In genomic region chr7:151754142-151754590, GRCh38 we compare ENCODE assay signal across 8 cellular contexts.
DNase-seq lines count a peak whose midpoint lies in the region; ATAC-seq, FAIRE-seq and TF ChIP-seq lines count a peak whose summit lies in the region.

No MANE protein-coding gene starts in this region.

- peak; percentile 39 for DNase-seq in DND-41
- peak; percentile 64 to 71 for DNase-seq in Kasumi-1 (lab: John Stamatoyannopoulos, UW)
- peak; percentile 99 for DNase-seq in astrocyte (ENCODE audit: low read depth)
- DNase-seq in left ventricle myocardium inferior = peak; percentile 76

- TF ChIP-seq CTCF in 22Rv1 (IDR thresholded peaks at IDR 0.05) = peak; percentile 99
- peak; percentile 66 for TF ChIP-seq CTCF in DND-41 (IDR thresholded peaks at IDR 0.05; ENCODE audit: borderline replicate concordance, extremely low read depth, low read length, poor library complexity, severe bottlenecking)
- TF ChIP-seq CTCF in astrocyte (IDR thresholded peaks at IDR 0.05; ENCODE audit: insufficient read depth, low read depth, low read length) = peak; percentile 100
- TF ChIP-seq CTCF in left ventricle myocardium inferior (IDR thresholded peaks at IDR 0.05; ENCODE audit: borderline replicate concordance) = peak; percentile 85

- no peaks in the 10 kb centered on the region for H3K9me3 Mint-ChIP-seq in astrocyte (ENCODE audit: unreplicated experiment)

- peaks cover 4% of the 10 kb centered on the region for H3K27me3 Mint-ChIP-seq in astrocyte (ENCODE audit: low read depth, unreplicated experiment)

- H3K27ac ChIP-seq in 22Rv1 = no peak overlapping the region
- H3K27ac ChIP-seq in DND-41 (ENCODE audit: low read length) = no peak overlapping the region
- H3K27ac ChIP-seq in astrocyte (ENCODE audit: low read depth, low read length) = peak overlapping the region; percentile 84
- peak overlapping the region; percentile 87 for H3K27ac ChIP-seq in left ventricle myocardium inferior (replicated peaks)
- H3K27ac ChIP-seq in rectal smooth muscle tissue (ENCODE audit: low read depth, low read length) = peak overlapping the region; percentile 53

- H3K4me2 ChIP-seq in DND-41 (ENCODE audit: insufficient read depth, low read length) (no peak overlapping the region), astrocyte (ENCODE audit: low read length) (no peak overlapping the region)

- no peaks in the 10 kb centered on the region for H3K9me3 ChIP-seq in DND-41 (ENCODE audit: insufficient read depth, low read length, severe bottlenecking)
- H3K9me3 ChIP-seq in astrocyte (ENCODE audit: insufficient read depth, low read depth, low read length) = no peaks in the 10 kb centered on the region
- no peaks in the 10 kb centered on the region for H3K9me3 ChIP-seq in left ventricle myocardium inferior (replicated peaks)

- H3K27ac Mint-ChIP-seq in astrocyte (ENCODE audit: unreplicated experiment) = peak overlapping the region; percentile 92

- intact Hi-C loops in left ventricle myocardium inferior (cut with micrococcal nuclease) = no loop called here

- no peak overlapping the region for H3K9ac ChIP-seq in DND-41 (ENCODE audit: low read depth, low read length)
- H3K9ac ChIP-seq in astrocyte (ENCODE audit: low read length) = peak overlapping the region; percentile 42
- no peak overlapping the region for H3K9ac ChIP-seq in rectal smooth muscle tissue (ENCODE audit: low read length)

- no peak overlapping the region for H3K4me3 ChIP-seq in DND-41 (ENCODE audit: low read depth in 1 of 2, low read length in 2 of 2)
- H3K4me3 ChIP-seq in astrocyte (ENCODE audit: insufficient read depth, low read depth, low read length) = no peak overlapping the region
- H3K4me3 ChIP-seq in left ventricle myocardium inferior = no peak overlapping the region
- no peak overlapping the region for H3K4me3 ChIP-seq in rectal smooth muscle tissue (ENCODE audit: low read length)

- no peaks in the 10 kb centered on the region for H3K36me3 Mint-ChIP-seq in astrocyte (ENCODE audit: low read depth, unreplicated experiment)

- no peak overlapping the region for H3K4me3 Mint-ChIP-seq in astrocyte (ENCODE audit: unreplicated experiment)

- peak; percentile 83 for FAIRE-seq in astrocyte (lab: Jason Lieb, UNC)

- ATAC-seq in DND-41 (ENCODE audit: insufficient read depth, low read depth) (peak; percentile 79), HG03045 (IDR thresholded peaks at IDR 0.05; ENCODE audit: unreplicated experiment) (no peak), HG03457 (IDR thresholded peaks at IDR 0.05; ENCODE audit: unreplicated experiment) (no peak)

- no peaks in the 10 kb centered on the region for H3K4me1 ChIP-seq in DND-41 (ENCODE audit: insufficient read depth, low read length)
- peaks cover 48% of the 10 kb centered on the region for H3K4me1 ChIP-seq in astrocyte (ENCODE audit: insufficient read depth, low read length)
- H3K4me1 ChIP-seq in left ventricle myocardium inferior = peaks cover 38% of the 10 kb centered on the region
- peaks cover 46% of the 10 kb centered on the region for H3K4me1 ChIP-seq in rectal smooth muscle tissue (ENCODE audit: control insufficient read depth, insufficient read depth, low read length)

- H3K79me2 ChIP-seq in DND-41 (ENCODE audit: insufficient read depth, low read length) = no peaks in the 10 kb centered on the region
- no peaks in the 10 kb centered on the region for H3K79me2 ChIP-seq in astrocyte (ENCODE audit: insufficient read depth, low read length)

- no peaks in the 10 kb centered on the region for H3K36me3 ChIP-seq in DND-41 (ENCODE audit: insufficient read depth, low read length)
- H3K36me3 ChIP-seq in astrocyte (ENCODE audit: insufficient read depth, low read length) = no peaks in the 10 kb centered on the region
- no peaks in the 10 kb centered on the region for H3K36me3 ChIP-seq in left ventricle myocardium inferior
- H3K36me3 ChIP-seq in rectal smooth muscle tissue (ENCODE audit: control insufficient read depth, insufficient read depth, low read length) = no peaks in the 10 kb centered on the region

- H3K27me3 ChIP-seq in DND-41 (ENCODE audit: insufficient read depth, low read length, poor library complexity) = peaks cover 11% of the 10 kb centered on the region
- H3K27me3 ChIP-seq in astrocyte (ENCODE audit: insufficient read depth, low read length) = no peaks in the 10 kb centered on the region
- H3K27me3 ChIP-seq in left ventricle myocardium inferior (ENCODE audit: low read depth) = no peaks in the 10 kb centered on the region
- no peaks in the 10 kb centered on the region for H3K27me3 ChIP-seq in rectal smooth muscle tissue (ENCODE audit: control insufficient read depth, insufficient read depth, low read length)

- H4K20me1 ChIP-seq in DND-41 (ENCODE audit: insufficient read depth, low read length) (no peaks in the 10 kb centered on the region), astrocyte (ENCODE audit: insufficient read depth, low read length) (no peaks in the 10 kb centered on the region)

- H3K4me1 Mint-ChIP-seq in astrocyte (ENCODE audit: low read depth, unreplicated experiment) = peaks cover 35% of the 10 kb centered on the region

- H2AFZ ChIP-seq in DND-41 (ENCODE audit: low read depth, low read length) = no peak overlapping the region
- peak overlapping the region; percentile 75 for H2AFZ ChIP-seq in astrocyte (ENCODE audit: low read depth, low read length)

Comparison
In these comparisons a context has a peak if more than half of its experiments do, and no peak if none do; other contexts are left out.
1. H3K27ac ChIP-seq: peak in astrocyte (single experiment), left ventricle myocardium inferior (single experiment) and rectal smooth muscle tissue (single experiment); none in 22Rv1 (single experiment) and DND-41 (single experiment).
2. DNase-seq: peak in every context shown above with its lines; median percentile 99 in astrocyte; 76 in left ventricle myocardium inferior; 68 in Kasumi-1; 39 in DND-41.
3. Peak in every context shown above with its lines, with median percentiles within 50 percentile points of each other: CTCF ChIP-seq.